In genomic region chr13:20045946-20046548, GRCh38 we compare ENCODE assay signal across 31 cellular contexts.
"Had no signal": no experiment of that assay in that cellular context is flagged by ENCODE, and none has a peak within 500 bp of the region (broad histone marks: within the 10 kb centered on the region; RNA-seq: fewer than 3 reads in every experiment).

No MANE protein-coding gene starts in this region.

- ATAC-seq: activated CD8-positive, alpha-beta T cell treated with anti-CD3 and anti-CD28 coated beads, Interleukin-2, amount 10 ng/mL, durations not matched to agents 7 days and 5 days; PC-3 had no signal

- H3K27ac Mint-ChIP-seq: activated CD4-positive, alpha-beta T cell treated with anti-CD3 and anti-CD28 coated beads, Interleukin-2, amount 10 ng/mL, durations not matched to agents 24 days and 14 days; activated CD8-positive, alpha-beta T cell treated with anti-CD3 and anti-CD28 coated beads, Interleukin-2, amount 10 ng/mL, durations not matched to agents 7 days and 5 days; activated naive CD4-positive, alpha-beta T cell treated with anti-CD3 and anti-CD28 coated beads, Interleukin-2, amount 10 ng/mL, durations not matched to agents 7 days and 5 days; activated naive CD8-positive, alpha-beta T cell treated with anti-CD3 and anti-CD28 coated beads for 36 hours had no signal

- H3K4me3 ChIP-seq: ascending aorta, Peyer's patch had no signal

- H3K4me1 ChIP-seq: Peyer's patch had no signal

- H3K9me3 ChIP-seq: ascending aorta, Peyer's patch had no signal

- H3K4me3 Mint-ChIP-seq: activated CD4-positive, alpha-beta T cell treated with anti-CD3 and anti-CD28 coated beads, Interleukin-2, amount 10 ng/mL, durations not matched to agents 24 days and 14 days; activated CD8-positive, alpha-beta T cell treated with anti-CD3 and anti-CD28 coated beads, Interleukin-2, amount 10 ng/mL, durations not matched to agents 7 days and 5 days; activated naive CD4-positive, alpha-beta T cell treated with anti-CD3 and anti-CD28 coated beads, Interleukin-2, amount 10 ng/mL, durations not matched to agents 7 days and 5 days; activated naive CD8-positive, alpha-beta T cell treated with anti-CD3 and anti-CD28 coated beads for 36 hours had no signal

- H3K9me3 Mint-ChIP-seq: activated CD4-positive, alpha-beta T cell treated with anti-CD3 and anti-CD28 coated beads, Interleukin-2, amount 10 ng/mL, durations not matched to agents 24 days and 14 days; activated naive CD4-positive, alpha-beta T cell treated with anti-CD3 and anti-CD28 coated beads, Interleukin-2, amount 10 ng/mL, durations not matched to agents 7 days and 5 days; activated naive CD8-positive, alpha-beta T cell treated with anti-CD3 and anti-CD28 coated beads for 36 hours had no signal

- H3K27me3 Mint-ChIP-seq: activated CD4-positive, alpha-beta T cell treated with anti-CD3 and anti-CD28 coated beads, Interleukin-2, amount 10 ng/mL, durations not matched to agents 24 days and 14 days; activated naive CD4-positive, alpha-beta T cell treated with anti-CD3 and anti-CD28 coated beads, Interleukin-2, amount 10 ng/mL, durations not matched to agents 7 days and 5 days; activated naive CD8-positive, alpha-beta T cell treated with anti-CD3 and anti-CD28 coated beads for 36 hours had no signal

- H3K27me3 ChIP-seq: ascending aorta, Peyer's patch had no signal

- DNase-seq: activated CD4-positive, alpha-beta T cell treated with anti-CD3 and anti-CD28 coated beads, Interleukin-2, amount 10 ng/mL, durations not matched to agents 24 days and 14 days; activated CD4-positive, alpha-beta T cell treated with anti-CD3 and anti-CD28 coated beads, Interleukin-2, amount 50 U/mL, for 48 hours; activated CD8-positive, alpha-beta memory T cell treated with anti-CD3 and anti-CD28 coated beads, Interleukin-2, amount 50 U/mL, for 48 hours; activated CD8-positive, alpha-beta T cell treated with anti-CD3 and anti-CD28 coated beads, Interleukin-2, amount 10 ng/mL, durations not matched to agents 7 days and 5 days; activated effector memory CD4-positive, alpha-beta T cell treated with Interleukin-2 at 50 U/mL for 16 hours; activated naive CD4-positive, alpha-beta T cell treated with anti-CD3 and anti-CD28 coated beads, Interleukin-2, amount 10 ng/mL, durations not matched to agents 7 days and 5 days; activated naive CD8-positive, alpha-beta T cell treated with anti-CD3 and anti-CD28 coated beads for 36 hours; activated T-cell treated with anti-CD3 and anti-CD28 coated beads, Interleukin-2, amount 50 U/mL, for 48 hours; amygdala; MM.1S; NCI-H1092 treated with DMSO at 0.1 percent for 48 hours; NCI-H1417; NCI-H146; NCI-H187; NCI-H2029 treated with DMSO at 0.1 percent for 48 hours; NCI-H2107; NCI-H2171; NCI-H510A; NCI-H526; NCI-H748 treated with DMSO at 0.1 percent for 48 hours; NK-92 treated with Interleukin-12 subunit alpha and Interleukin-12 subunit beta, amount 100 ng/mL, for 24 hours; PC-3; Peyer's patch; RPMI8226; SIG-M5; SW 1271; T-helper 1 cell; T-helper 2 cell; T-helper 9 cell; WERI-Rb-1 had no signal

- H3K27ac ChIP-seq: ascending aorta, Peyer's patch, WERI-Rb-1 had no signal
